ENCODE assay signal across 8 cellular contexts in genomic region chr2:74843371-74844298, GRCh38. TPM values are rescaled to one million over a fixed set of nuclear protein-coding genes. Genes with fewer than 3 reads are reported as not detected.
DNase-seq lines count a peak whose midpoint lies in the region; TF ChIP-seq lines count a peak whose summit lies in the region.

No MANE protein-coding gene starts in this region.

- H3K9me2 ChIP-seq in GM23248 (ENCODE audit: insufficient read depth), result no peaks in the 10 kb centered on the region

- peak overlapping the region; percentile 70 for H3K9ac ChIP-seq in GM23248

- peaks cover 95% of the 10 kb centered on the region for H3K79me2 ChIP-seq in GM23248 (ENCODE audit: insufficient read depth)

- WGBS in GM23248 (ENCODE audit: low coverage in 1 of 2, low lambda C conversion rate in 2 of 2, missing lambda C conversion rate in 2 of 2), 2 experiments, result 25 to 28% methylated on average over 5 of the region's 5 CpGs

- peak overlapping the region; percentile 55 for H3K4me3 ChIP-seq in GM23248
- H3K4me3 ChIP-seq in MG63, result no peak overlapping the region
- H3K4me3 ChIP-seq in vagina, result no peak overlapping the region

- in situ Hi-C loops in GM13976 (cut with MboI; ENCODE audit: low sequenced_read_pairs, unreplicated experiment), result no loop called here
- in situ Hi-C loops in GM23248 (cut with MboI), result no loop called here

- H3K4me1 ChIP-seq in GM23248 (ENCODE audit: insufficient read depth) (peaks cover 50% of the 10 kb centered on the region), vagina (peaks cover 38% of the 10 kb centered on the region)

- H3K36me3 ChIP-seq in GM23248 (ENCODE audit: low read depth) (no peaks in the 10 kb centered on the region), MG63 (peaks cover 14% of the 10 kb centered on the region), vagina (no peaks in the 10 kb centered on the region)

- intact Hi-C loops in vagina (cut with DNase I), result no loop called here

- H3K9me3 ChIP-seq in GM23248 (ENCODE audit: low read depth), result no peaks in the 10 kb centered on the region
- H3K9me3 ChIP-seq in MG63, result no peaks in the 10 kb centered on the region
- no peaks in the 10 kb centered on the region for H3K9me3 ChIP-seq in vagina

- H3K4me2 ChIP-seq in GM23248 (ENCODE audit: unreplicated experiment), result peak overlapping the region; percentile 78

- no peak for TF ChIP-seq CTCF in GM13976 (IDR thresholded peaks at IDR 0.05; ENCODE audit: borderline replicate concordance, control extremely low read depth, extremely low read depth, insufficient read depth, missing control alignments)
- TF ChIP-seq CTCF in vagina (IDR thresholded peaks at IDR 0.05), result no peak

- H2AFZ ChIP-seq in GM23248, result no peak overlapping the region

- no peaks in the 10 kb centered on the region for H3K27me3 ChIP-seq in GM23248 (replicated peaks; ENCODE audit: insufficient read depth)
- no peaks in the 10 kb centered on the region for H3K27me3 ChIP-seq in MG63
- no peaks in the 10 kb centered on the region for H3K27me3 ChIP-seq in vagina

- H4K20me1 ChIP-seq in GM23248 (ENCODE audit: insufficient read depth), result peaks cover 7% of the 10 kb centered on the region; the same call in 1 of the 2 replicates

- DNase-seq in GM13976 (ENCODE audit: low spot score), result peak; percentile 65
- peak; percentile 87 for DNase-seq in GM23248
- peak; percentile 65 for DNase-seq in MG63
- peak; percentile 88 for DNase-seq in amniotic epithelial cell (ENCODE audit: low read depth)
- peak; percentile 77 to 85 for DNase-seq in lung microvascular endothelial cell (ENCODE audit: low read depth in 2 of 2)
- no peak for DNase-seq in vagina (ENCODE audit: extremely low spot score in 2 of 2)
- no peak for DNase-seq in NCI-H1105 treated with DMSO at 0.1 percent for 48 hours (lab: John Stamatoyannopoulos, UW)
- no peak for DNase-seq in NCI-H1417 (lab: John Stamatoyannopoulos, UW)

- peak overlapping the region; percentile 92 for H3K27ac ChIP-seq in GM23248
- H3K27ac ChIP-seq in vagina, result peak overlapping the region; percentile 47

- no peak for TF ChIP-seq POLR2A in vagina (IDR thresholded peaks at IDR 0.05)

- H3F3A ChIP-seq in GM23248 (ENCODE audit: insufficient read depth), result peaks cover 59% of the 10 kb centered on the region

RNA-seq across cellular contexts. Expression of gene HK2, which starts 9.7 kb away (rescaled TPM):
- 21.9 and 24.2 TPM in 2 replicates for total RNA-seq in GM23248 (2014; rRNA removed; shearing (Covaris generic))
- polyA plus RNA-seq in GM23248 (2016; fragmentation: Nextera tagmentation; extraction: Ambion mirVana), result 23.9 and 25.3 TPM in 2 replicates
- total RNA-seq in MG63 (2014; rRNA removed; shearing (Covaris generic); ENCODE audit: low replicate concordance), result 27.8 and 28.9 TPM in 2 replicates
- total RNA-seq in lung microvascular endothelial cell (2.2 and 3.4 TPM in 2 replicates), vagina (5.4 TPM)

Comparison
In these comparisons a context has a peak if more than half of its experiments do, and no peak if none do; other contexts are left out.
1. DNase-seq: peak in GM13976 (single experiment), GM23248 (single experiment), MG63 (single experiment), amniotic epithelial cell (single experiment) and lung microvascular endothelial cell (2 of 2); none in vagina (0 of 2), NCI-H1105 treated with DMSO at 0.1 percent for 48 hours (single experiment) and NCI-H1417 (0 of 3).